Comparison of ENCODE assay signal across 10 cellular contexts in the genomic region with DNA sequence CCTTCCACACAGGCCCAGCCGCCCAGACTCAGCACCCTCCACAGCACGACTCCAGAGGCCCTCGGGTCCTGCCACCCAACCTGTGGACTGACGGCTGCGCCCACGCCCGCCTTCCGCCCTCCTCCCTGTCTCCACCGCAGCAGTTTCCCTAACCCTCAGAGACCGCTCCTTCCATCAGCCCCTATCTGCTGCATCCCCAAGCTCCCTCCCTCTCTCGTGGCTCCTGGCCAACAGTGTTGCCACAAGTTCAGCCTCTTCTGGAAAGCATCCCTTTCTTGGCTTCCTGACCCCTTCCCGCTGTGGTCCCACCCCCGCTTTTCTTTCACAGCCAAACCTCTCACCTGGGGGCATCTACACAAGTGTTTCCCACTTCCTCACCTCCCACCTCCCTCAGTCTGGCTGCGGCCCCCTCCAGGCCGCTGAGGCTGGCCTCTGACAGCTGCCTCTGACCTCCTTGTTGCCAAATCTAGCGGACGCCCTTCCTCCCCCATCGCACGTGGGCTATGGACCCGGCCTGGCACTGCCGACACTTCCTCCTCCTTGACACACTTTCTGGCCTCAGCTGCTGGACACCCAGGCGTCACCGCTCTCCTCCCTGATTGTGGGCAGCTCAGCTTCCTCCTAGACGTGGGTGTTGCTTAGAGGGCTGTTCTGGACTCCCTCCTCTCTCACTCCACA.
DNase-seq lines count a peak whose midpoint lies in the region; ATAC-seq, FAIRE-seq and TF ChIP-seq lines count a peak whose summit lies in the region.
"Had no signal": no experiment of that assay in that cellular context is flagged by ENCODE, and none has a peak within 500 bp of the region (broad histone marks: within the 10 kb centered on the region; RNA-seq: fewer than 3 reads in every experiment).

No MANE protein-coding gene starts in this region.

- no peaks in the 10 kb centered on the region for H3K36me3 ChIP-seq in mammary epithelial cell (ENCODE audit: insufficient read depth, low read length)
- H3K36me3 ChIP-seq in GM12878 (ENCODE audit: control insufficient read depth in 2 of 2, insufficient read depth in 2 of 2, low read length in 1 of 2): no peaks in the 10 kb centered on the region
- H3K36me3 ChIP-seq in mucosa of descending colon (ENCODE audit: low read depth): no peaks in the 10 kb centered on the region
- H3K36me3 ChIP-seq in aorta (ENCODE audit: control insufficient read depth in 1 of 2, insufficient read depth in 2 of 2, low read length in 1 of 2): no peaks in the 10 kb centered on the region

- CTCF ChIA-PET in MCF 10A (lab: Yijun Ruan, JAX): interaction anchor here (0.8 kb wide), 1 partner anchor 73 kb away, joined by 6 read pairs; no protein-coding TSS in a partner anchor
- CTCF ChIA-PET in mammary epithelial cell (lab: Charles Lee; ENCODE audit: low non-redundant PET): no interaction called here
- CTCF ChIA-PET in GM12878 (lab: Yijun Ruan, JAX): interaction anchor here (1.3 to 1.5 kb wide), 2 partner anchors 26 to 201 kb away, joined by 3 to 4 read pairs; no protein-coding TSS in a partner anchor

- no peak for FAIRE-seq in GM12878 (lab: Jason Lieb, UNC)

- no peaks in the 10 kb centered on the region for H3K9me3 Mint-ChIP-seq in MCF 10A (ENCODE audit: unreplicated experiment)

- in situ Hi-C loops in mammary epithelial cell (cut with MboI; ENCODE audit: low sequenced_read_pairs in 2 of 2): no loop called here
- in situ Hi-C loops in GM12878 (cut with MboI): no loop called here

- H3K36me3 Mint-ChIP-seq in MCF 10A (ENCODE audit: insufficient read depth, unreplicated experiment): no peaks in the 10 kb centered on the region

- H3K9ac ChIP-seq in mammary epithelial cell (ENCODE audit: insufficient read depth, low read length) (no peak overlapping the region), GM12878 (ENCODE audit: control insufficient read depth, insufficient read depth, low read length) (no peak overlapping the region)

- H3K9me3 ChIP-seq in mammary epithelial cell (replicated peaks; ENCODE audit: insufficient read depth, low read length) (no peaks in the 10 kb centered on the region), GM12878 (replicated peaks; ENCODE audit: control insufficient read depth, insufficient read depth, low read length) (no peaks in the 10 kb centered on the region), mucosa of descending colon (no peaks in the 10 kb centered on the region), aorta (ENCODE audit: control insufficient read depth, low read length) (no peaks in the 10 kb centered on the region)

- no peak overlapping the region for H3K27ac Mint-ChIP-seq in MCF 10A (ENCODE audit: low read depth, unreplicated experiment)

- SMC1A ChIA-PET in GM12878 (lab: Charles Lee; ENCODE audit: uncharacterized antibody, unreplicated experiment): interaction anchor here (0.6 kb wide), 2 partner anchors 87 to 257 kb away, joined by 3 read pairs; no protein-coding TSS in a partner anchor

- TF ChIP-seq RAD21 in GM12878 (IDR thresholded peaks at IDR 0.05; ENCODE audit: insufficient read depth, low read depth, low read length): no peak

- intact Hi-C loops in MCF 10A (cut with micrococcal nuclease): no loop called here
- intact Hi-C loops in mammary epithelial cell (cut with micrococcal nuclease): no loop called here
- intact Hi-C loops in GM12878 (cut with micrococcal nuclease; ENCODE audit: unreplicated experiment): no loop called here
- intact Hi-C loops in mucosa of descending colon (cut with DNase I, micrococcal nuclease): no loop called here
- intact Hi-C loops in aorta (cut with DNase I): no loop called here

- no peak for TF ChIP-seq EP300 in GM12878 (IDR thresholded peaks at IDR 0.05; ENCODE audit: borderline replicate concordance in 1 of 2, control insufficient read depth in 1 of 2, low read depth in 2 of 2, low read length in 2 of 2)

- H3K27ac ChIP-seq in mammary epithelial cell (ENCODE audit: insufficient read depth, low read depth, low read length) (no peak overlapping the region), GM12878 (ENCODE audit: control insufficient read depth, insufficient read depth) (no peak overlapping the region), aorta (ENCODE audit: low read depth in 1 of 2, low read length in 2 of 2) (no peak overlapping the region)
- H3K27ac ChIP-seq: C4-2B had no signal

- dilution Hi-C loops in mammary epithelial cell (cut with HindIII; ENCODE audit: low sequenced_read_pairs): no loop called here

- POLR2A ChIA-PET in MCF 10A (lab: Yijun Ruan, JAX): no interaction called here
- POLR2A ChIA-PET in GM12878 (lab: Charles Lee): interaction anchor here (0.6 kb wide), 1 partner anchor 169 kb away, joined by 10 read pairs; a partner anchor contains a TSS

- no peak for TF ChIP-seq POLR2A in GM12878 (IDR thresholded peaks at IDR 0.05; ENCODE audit: low read depth, low read length)

- RAD21 ChIA-PET in GM12878 (lab: Charles Lee; ENCODE audit: unreplicated experiment): interaction anchor here (0.6 to 0.8 kb wide), 3 partner anchors 115 to 167 kb away, joined by 3 to 4 read pairs (median 3); no protein-coding TSS in a partner anchor

- no TSS peak for BruUV-seq in MCF 10A (replicated peaks; lab: Mats Ljungman, UMichigan)
- BruUV-seq in mammary epithelial cell (replicated peaks; lab: Mats Ljungman, UMichigan): no TSS peak
- no TSS peak for BruUV-seq in GM12878 (replicated peaks; lab: Mats Ljungman, UMichigan)

- ATAC-seq in GM12878: peak; percentile 51
- ATAC-seq in mucosa of descending colon: peak; percentile 65
- peak; percentile 65 for ATAC-seq in aorta (ENCODE audit: low FRiP score)

- H3K79me2 ChIP-seq in mammary epithelial cell (ENCODE audit: insufficient read depth, low read length) (no peaks in the 10 kb centered on the region), GM12878 (ENCODE audit: control insufficient read depth, insufficient read depth, low read length) (no peaks in the 10 kb centered on the region)

- TF ChIP-seq CTCF in MCF 10A (IDR thresholded peaks at IDR 0.05; ENCODE audit: unreplicated experiment) (no peak), mammary epithelial cell (conservative IDR thresholded peaks at IDR 0.05 in 1 of 2, IDR thresholded peaks at IDR 0.05 in 1 of 2; ENCODE audit: extremely low read depth in 1 of 2, insufficient read depth in 1 of 2, low read depth in 1 of 2, low read length in 2 of 2) (no peak), GM12878 (IDR thresholded peaks at IDR 0.05 in 2 of 3, conservative IDR thresholded peaks at IDR 0.05 in 1 of 3; ENCODE audit: control insufficient read depth in 2 of 3, extremely low read depth in 1 of 3, insufficient read depth in 1 of 3, low read depth in 3 of 3, low read length in 3 of 3) (no peak), mucosa of descending colon (IDR thresholded peaks at IDR 0.05) (no peak)

- peaks cover 51% of the 10 kb centered on the region for H3K4me1 Mint-ChIP-seq in MCF 10A (ENCODE audit: insufficient read depth, unreplicated experiment)

- H3K4me2 ChIP-seq in mammary epithelial cell (ENCODE audit: insufficient read depth, low read depth, low read length) (no peak overlapping the region), GM12878 (ENCODE audit: control insufficient read depth, insufficient read depth) (no peak overlapping the region)

- H3K4me1 ChIP-seq in mammary epithelial cell (ENCODE audit: insufficient read depth, low read length) (peaks cover 24% of the 10 kb centered on the region), GM12878 (ENCODE audit: control insufficient read depth, insufficient read depth, low read length) (peaks cover 40% of the 10 kb centered on the region), mucosa of descending colon (ENCODE audit: low read depth) (peaks cover 2% of the 10 kb centered on the region), aorta (ENCODE audit: control insufficient read depth in 1 of 2, insufficient read depth in 2 of 2, low read length in 2 of 2) (no peaks in the 10 kb centered on the region)

- H3K27me3 Mint-ChIP-seq in MCF 10A (ENCODE audit: insufficient read depth, unreplicated experiment): no peaks in the 10 kb centered on the region

- H3K4me3 ChIP-seq in mammary epithelial cell (replicated peaks in 1 of 3; ENCODE audit: insufficient read depth in 1 of 3, low read depth in 2 of 3, low read length in 3 of 3) (no peak overlapping the region), GM12878 (no peak overlapping the region), mucosa of descending colon (no peak overlapping the region), aorta (ENCODE audit: low read length in 2 of 2) (no peak overlapping the region)

- no peaks in the 10 kb centered on the region for H4K20me1 ChIP-seq in mammary epithelial cell (ENCODE audit: insufficient read depth, low read length)
- no peaks in the 10 kb centered on the region for H4K20me1 ChIP-seq in GM12878 (ENCODE audit: control insufficient read depth, insufficient read depth)

- H3K27me3 ChIP-seq in mammary epithelial cell (ENCODE audit: insufficient read depth, low read length) (no peaks in the 10 kb centered on the region), GM12878 (replicated peaks in 1 of 2; ENCODE audit: control insufficient read depth in 2 of 2, insufficient read depth in 2 of 2, low read length in 1 of 2) (no peaks in the 10 kb centered on the region; a peak in 2 of 4 replicates), aorta (ENCODE audit: control insufficient read depth in 1 of 2, insufficient read depth in 2 of 2, low read length in 1 of 2) (no peaks in the 10 kb centered on the region)

- H3K4me3 Mint-ChIP-seq in MCF 10A (ENCODE audit: unreplicated experiment): no peak overlapping the region

- WGBS in mammary epithelial cell (ENCODE audit: low coverage, missing lambda C conversion rate): 30% methylated on average over 18 of the region's 24 CpGs
- 51% methylated on average over 24 of the region's 24 CpGs for WGBS in GM12878 (ENCODE audit: insufficient coverage, insufficient replicate concordance, low lambda C conversion rate, missing lambda C conversion rate)
- WGBS in aorta, 2 donors: 76 to 77% methylated on average over 24 of the region's 24 CpGs

- no peak overlapping the region for H2AFZ ChIP-seq in mammary epithelial cell (ENCODE audit: low read depth, low read length)
- no peak overlapping the region for H2AFZ ChIP-seq in GM12878 (ENCODE audit: control insufficient read depth, low read depth, low read length)

- DNase-seq in MCF 10A (ENCODE audit: unreplicated experiment) (peak; percentile 85), mammary epithelial cell (no peak), GM12878 (ENCODE audit: low read depth, low spot score) (no peak), mucosa of descending colon (peak; percentile 47 to 82 (median 58)), aorta (peak; percentile 90 to 94), foreskin melanocyte (no peak), NCI-H1092 (lab: John Stamatoyannopoulos, UW) (no peak)
- DNase-seq in activated CD4-positive, alpha-beta T cell treated with anti-CD3 and anti-CD28 coated beads for 48 hours: no peak
- DNase-seq: stimulated activated naive CD4-positive, alpha-beta T cell treated with Interleukin-2 at 50 U/mL for 16 hours had no signal

TF ChIP-seq in GM12878, 131 proteins besides CTCF, POLR2A, EP300 and RAD21 (continues in another document):
- no peak for TF ChIP-seq ESRRA (IDR thresholded peaks at IDR 0.05; ENCODE audit: low read length)
- peak; percentile 52; the same call in 1 of the 2 replicates for TF ChIP-seq DPF2 (IDR thresholded peaks at IDR 0.05)
- peak; percentile 54 to 61; a peak in 2 of 4 replicates for TF ChIP-seq IKZF2 (IDR thresholded peaks at IDR 0.05)
- no peak for TF ChIP-seq SIX5 (IDR thresholded peaks at IDR 0.05; ENCODE audit: low read depth, low read length, severe bottlenecking)
- no peak for TF ChIP-seq CREB1 (IDR thresholded peaks at IDR 0.05; ENCODE audit: low read depth)

Comparison
In these comparisons a context has a peak if more than half of its experiments do, and no peak if none do; other contexts are left out.
1. DNase-seq: peak in MCF 10A (single experiment), mucosa of descending colon (3 of 3) and aorta (2 of 2); none in mammary epithelial cell (single experiment), GM12878 (single experiment), foreskin melanocyte (single experiment), activated CD4-positive, alpha-beta T cell treated with anti-CD3 and anti-CD28 coated beads for 48 hours (single experiment) and NCI-H1092 (single experiment).
2. Peak in every context shown above with its lines, with median percentiles within 50 percentile points of each other: ATAC-seq.